8 cellular contexts compared by ENCODE assay signal in the genomic region with DNA sequence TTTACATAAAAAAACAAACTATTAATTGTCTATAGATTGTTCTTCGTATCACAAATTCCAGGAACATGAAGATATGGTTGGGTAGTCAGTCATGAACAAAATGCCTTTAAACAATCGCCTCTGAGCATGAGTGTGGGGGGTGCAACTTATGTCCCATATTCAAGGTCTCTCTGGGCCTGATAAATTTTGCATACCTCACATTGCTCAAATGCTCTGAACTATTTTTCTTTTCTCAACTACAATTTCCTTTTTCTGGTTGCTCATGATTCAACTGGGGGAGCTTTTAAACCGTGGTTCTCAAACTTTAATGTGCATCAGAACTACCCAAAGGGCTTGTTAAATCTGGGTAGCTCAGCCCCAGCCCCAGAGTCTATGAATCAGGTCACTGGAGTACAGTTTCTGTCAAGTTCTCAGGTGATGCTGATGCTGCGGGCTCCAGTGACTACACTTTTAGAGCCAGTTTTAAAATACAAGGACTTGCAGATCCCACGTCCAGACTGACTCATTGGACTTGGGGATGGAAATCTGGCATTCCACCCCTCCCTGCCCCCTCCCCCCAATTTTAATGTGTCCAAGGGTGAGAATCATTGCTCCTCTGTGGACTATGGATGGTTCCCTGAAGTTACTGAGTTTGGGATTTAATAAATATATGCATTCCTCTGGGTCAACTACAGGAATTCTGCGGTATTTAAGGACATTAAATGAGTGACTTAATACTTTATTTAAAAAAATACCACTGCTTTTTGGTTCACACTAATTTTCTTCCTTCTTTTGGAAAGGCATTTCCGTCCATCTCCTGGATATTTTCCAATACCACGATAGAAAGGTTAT. TPM values are rescaled to one million over a fixed set of nuclear protein-coding genes. Genes with fewer than 3 reads are reported as not detected.
DNase-seq lines count a peak whose midpoint lies in the region; ATAC-seq and TF ChIP-seq lines count a peak whose summit lies in the region.

No MANE protein-coding gene starts in this region.

- no peak overlapping the region for H2BK120ac ChIP-seq in trophoblast cell (ENCODE audit: insufficient read depth, low read length, poor library complexity)

- no peak for ATAC-seq in GM21367 (IDR thresholded peaks at IDR 0.05; ENCODE audit: unreplicated experiment)

- H3K9ac ChIP-seq in trophoblast cell (ENCODE audit: low read length): no peak overlapping the region

- WGBS in trophoblast cell (ENCODE audit: extremely low coverage, insufficient coverage, insufficient read length): no CpG with 5 or more reads among the region's 8 CpGs

- H3K27ac ChIP-seq in SJSA1 (peak overlapping the region; percentile 98), trophoblast cell (ENCODE audit: low read depth, low read length) (peak overlapping the region; percentile 97)

- no peak overlapping the region for H4K91ac ChIP-seq in trophoblast cell (ENCODE audit: low read depth, low read length)

- no peak overlapping the region for H2AK5ac ChIP-seq in trophoblast cell (ENCODE audit: low read length)

- H3K4me1 ChIP-seq in SJSA1 (replicated peaks) (peaks cover 52% of the 10 kb centered on the region), trophoblast cell (ENCODE audit: control insufficient read depth in 1 of 2, insufficient read depth in 2 of 2, low read length in 2 of 2) (peaks cover 3 to 5% of the 10 kb centered on the region in 2 experiments)

- peaks cover 16% of the 10 kb centered on the region for H3K79me1 ChIP-seq in trophoblast cell (ENCODE audit: low read length)

- no peak overlapping the region for H3K4ac ChIP-seq in trophoblast cell (ENCODE audit: low read depth, low read length)

- DNase-seq in EH (ENCODE audit: low read depth) (peak; percentile 86), SJSA1 (ENCODE audit: low read depth in 1 of 2, low spot score in 2 of 2) (peak; percentile 46 to 53), epithelial cell of proximal tubule (ENCODE audit: low read depth) (no peak), trophoblast cell (peak; percentile 51 to 55), NCI-H146 treated with DMSO at 0.1 percent for 48 hours (lab: John Stamatoyannopoulos, UW; ENCODE audit: unreplicated experiment) (no peak), nucleus accumbens (lab: John Stamatoyannopoulos, UW) (no peak), middle frontal gyrus (ENCODE audit: extremely low spot score, low spot score) (no peak)

- H2AFZ ChIP-seq in trophoblast cell (ENCODE audit: insufficient read depth, low read length, poor library complexity): peak overlapping the region; percentile 96

- H3K9me3 ChIP-seq in SJSA1 (replicated peaks) (no peaks in the 10 kb centered on the region), trophoblast cell (ENCODE audit: insufficient read depth, low read depth, low read length) (no peaks in the 10 kb centered on the region)

- no peak for TF ChIP-seq CTCF in epithelial cell of proximal tubule (conservative IDR thresholded peaks at IDR 0.05; ENCODE audit: low read depth, low read length)

- H2BK5ac ChIP-seq in trophoblast cell (ENCODE audit: low read depth, low read length, poor library complexity): no peak overlapping the region

- no peak overlapping the region for H3K23ac ChIP-seq in trophoblast cell (ENCODE audit: low read length)

- H3K18ac ChIP-seq in trophoblast cell (ENCODE audit: low read length): no peak overlapping the region

- H3K4me3 ChIP-seq in SJSA1 (peak overlapping the region; percentile 66), epithelial cell of proximal tubule (ENCODE audit: low read depth, low read length) (peak overlapping the region; percentile 83), trophoblast cell (ENCODE audit: low read depth, low read length) (peak overlapping the region; percentile 87)

- H3K27me3 ChIP-seq in SJSA1 (replicated peaks) (no peaks in the 10 kb centered on the region), trophoblast cell (ENCODE audit: insufficient read depth, low read length) (no peaks in the 10 kb centered on the region)

- no peak overlapping the region for H4K12ac ChIP-seq in trophoblast cell (ENCODE audit: low read depth, low read length)

- H3K79me2 ChIP-seq in trophoblast cell (ENCODE audit: control insufficient read depth, insufficient read depth, low read length, poor library complexity): peaks cover 6% of the 10 kb centered on the region

- H3K36me3 ChIP-seq in SJSA1: peaks cover 4% of the 10 kb centered on the region; the same call in 1 of the 2 replicates
- no peaks in the 10 kb centered on the region for H3K36me3 ChIP-seq in trophoblast cell (ENCODE audit: control insufficient read depth in 1 of 2, insufficient read depth in 2 of 2, low read length in 2 of 2)

- H4K8ac ChIP-seq in trophoblast cell (ENCODE audit: low read depth, low read length): peak overlapping the region; percentile 95

- no peak overlapping the region for H2BK12ac ChIP-seq in trophoblast cell (ENCODE audit: low read length)

- no peak overlapping the region for H3K14ac ChIP-seq in trophoblast cell (ENCODE audit: low read length)

- peak overlapping the region; percentile 92 for H3K4me2 ChIP-seq in trophoblast cell (ENCODE audit: low read length)

RNA-seq across cellular contexts. Expression of gene GPD2, which starts 1.5 kb away (rescaled TPM):
- total RNA-seq in SJSA1 (2014; rRNA removed; shearing (Covaris generic)): 218 and 343 TPM in 2 replicates
- 22.4 and 30.6 TPM in 2 replicates for total RNA-seq in epithelial cell of proximal tubule
- 18.9 and 20.0 TPM in 2 replicates for polyA plus RNA-seq in trophoblast cell (2013)

Comparison
In these comparisons a context has a peak if more than half of its experiments do, and no peak if none do; other contexts are left out.
1. DNase-seq: peak in EH (single experiment), SJSA1 (2 of 2) and trophoblast cell (2 of 2); none in epithelial cell of proximal tubule (single experiment), NCI-H146 treated with DMSO at 0.1 percent for 48 hours (single experiment), nucleus accumbens (0 of 56) and middle frontal gyrus (single experiment).
2. Peak in every context shown above with its lines, with median percentiles within 50 percentile points of each other: H3K4me3 ChIP-seq.